Comparison of ENCODE assay signal across 7 cellular contexts in genomic region chr12:54759751-54760150, GRCh38.
DNase-seq lines count a peak whose midpoint lies in the region; ATAC-seq lines count a peak whose summit lies in the region.

No MANE protein-coding gene starts in this region.

- ATAC-seq in HG03097 (IDR thresholded peaks at IDR 0.05; ENCODE audit: low FRiP score, unreplicated experiment) (peak; percentile 56), GM18517 (IDR thresholded peaks at IDR 0.05; ENCODE audit: unreplicated experiment) (no peak), GM19035 (IDR thresholded peaks at IDR 0.05; ENCODE audit: unreplicated experiment) (no peak)

- peak; percentile 1 for DNase-seq in GM04503 (ENCODE audit: low read depth)
- peak; percentile 47 for DNase-seq in RPMI7951 (ENCODE audit: low read depth)
- peak; percentile 42 for DNase-seq in iPS-NIHi11 (ENCODE audit: low spot score)
- no peak for DNase-seq in central memory CD4-positive, alpha-beta T cell
